In genomic region chr1:71093938-71094337, GRCh38 we compare ENCODE assay signal across 7 cellular contexts. TPM values are rescaled to one million over a fixed set of nuclear protein-coding genes. Genes with fewer than 3 reads are reported as not detected.
A peak's percentile ranks its signal among the peaks of the same experiment; 100 is the strongest.
DNase-seq lines count a peak whose midpoint lies in the region; ATAC-seq and TF ChIP-seq lines count a peak whose summit lies in the region.

No MANE protein-coding gene starts in this region.

- intact Hi-C loops in uterus (cut with DNase I; ENCODE audit: low total_unique reads), result no loop called here

- H3K36me3 Mint-ChIP-seq in osteocyte (ENCODE audit: unreplicated experiment), result no peaks in the 10 kb centered on the region

- peaks cover 20% of the 10 kb centered on the region for H3K4me1 Mint-ChIP-seq in osteocyte (ENCODE audit: unreplicated experiment)

- in situ Hi-C loops in GM13977 (cut with MboI; ENCODE audit: low pct_unique_long_range_greater_than_20kb, low sequenced_read_pairs, unreplicated experiment), result no loop called here

- no peak overlapping the region for H3K27ac ChIP-seq in uterus

- no peak overlapping the region for H3K4me3 ChIP-seq in uterus

- TF ChIP-seq CTCF in GM13977 (IDR thresholded peaks at IDR 0.05; ENCODE audit: extremely low read depth, insufficient read depth, missing control alignments) (peak; percentile 20), osteocyte (IDR thresholded peaks at IDR 0.05) (peak; percentile 60), uterus (IDR thresholded peaks at IDR 0.05) (peak in 2 of 4 experiments; percentile 16 to 38)

- ATAC-seq in HG02623 (IDR thresholded peaks at IDR 0.05; ENCODE audit: unreplicated experiment), result no peak

- DNase-seq in GM13977 (ENCODE audit: low spot score) (no peak), NCI-H146 treated with DMSO at 0.1 percent for 48 hours (lab: John Stamatoyannopoulos, UW; ENCODE audit: unreplicated experiment) (peak; percentile 32), cerebellar cortex (ENCODE audit: low spot score) (peak; percentile 43), osteocyte (ENCODE audit: extremely low spot score, unreplicated experiment) (no peak), uterus (no peak), T-helper 1 cell (no peak)

- no peaks in the 10 kb centered on the region for H3K9me3 Mint-ChIP-seq in osteocyte (ENCODE audit: unreplicated experiment)

- no peaks in the 10 kb centered on the region for H3K4me1 ChIP-seq in uterus

- H3K27ac Mint-ChIP-seq in osteocyte (ENCODE audit: unreplicated experiment), result no peak overlapping the region

- H3K27me3 Mint-ChIP-seq in osteocyte (ENCODE audit: unreplicated experiment), result peaks cover 4% of the 10 kb centered on the region

- no peaks in the 10 kb centered on the region for H3K9me3 ChIP-seq in uterus

- no peaks in the 10 kb centered on the region for H3K27me3 ChIP-seq in uterus

- no peak for TF ChIP-seq POLR2A in uterus (IDR thresholded peaks at IDR 0.05)

- H3K36me3 ChIP-seq in uterus, result no peaks in the 10 kb centered on the region

- no peak overlapping the region for H3K4me3 Mint-ChIP-seq in osteocyte (ENCODE audit: unreplicated experiment)

RNA-seq across cellular contexts. Expression of gene ZRANB2, which starts 13.1 kb away (rescaled TPM):
- total RNA-seq in osteocyte (78.1 and 84.3 TPM in 2 replicates), uterus (100 to 1,000 TPM in 2 of 4 donors, 10 to 100 TPM in 2; 29.5 to 178 (median 122) TPM)

RNA-seq across cellular contexts. Expression of gene PTGER3, which starts 46.3 kb away (rescaled TPM):
- not detected in 2 replicates for total RNA-seq in osteocyte
- 100 to 1,000 TPM in 3 of 4 donors, 10 to 100 TPM in 1; 51.1 to 217 (median 119) TPM for total RNA-seq in uterus

Comparison
In these comparisons a context has a peak if more than half of its experiments do, and no peak if none do; other contexts are left out.
1. DNase-seq: peak in NCI-H146 treated with DMSO at 0.1 percent for 48 hours (single experiment) and cerebellar cortex (single experiment); none in GM13977 (single experiment), osteocyte (single experiment), uterus (0 of 2) and T-helper 1 cell (0 of 5).
2. RNA of gene PTGER3, which starts 46.3 kb away (total RNA-seq): 51.1 to 217 TPM in uterus; not detected in osteocyte; every median in the first group is over 10 times any median in the second.